ENCODE assay signal across 8 cellular contexts in genomic region chr6:101393291-101394251, GRCh38. TPM values are rescaled to one million over a fixed set of nuclear protein-coding genes. Genes with fewer than 3 reads are reported as not detected.
A peak's percentile ranks its signal among the peaks of the same experiment; 100 is the strongest.
DNase-seq lines count a peak whose midpoint lies in the region; ATAC-seq and TF ChIP-seq lines count a peak whose summit lies in the region.

Gene GRIK2 (plus strand): TSS chr6:101393708.

- intact Hi-C loops in Calu3 (cut with micrococcal nuclease; ENCODE audit: unreplicated experiment) (loop anchor here (10.0 kb wide), 1 partner anchor 1291 kb away; no protein-coding TSS in a partner anchor), heart right ventricle (cut with DNase I) (no loop called here), gastrocnemius medialis (cut with DNase I; ENCODE audit: low total_unique reads) (no loop called here)

- H3K36me3 ChIP-seq in GM23338 (ENCODE audit: insufficient read depth), result no peaks in the 10 kb centered on the region
- H3K36me3 ChIP-seq in heart right ventricle, result no peaks in the 10 kb centered on the region
- no peaks in the 10 kb centered on the region for H3K36me3 ChIP-seq in gastrocnemius medialis

- CTCF ChIA-PET in Calu3 (lab: Charles Lee), result no interaction called here
- CTCF ChIA-PET in activated CD4-positive, alpha-beta memory T cell treated with anti-CD3 and anti-CD28 coated beads, Interleukin-2, amount 10 ng/mL, durations not matched to agents 7 days and 5 days (lab: Charles Lee), result no interaction called here

- no peaks in the 10 kb centered on the region for H4K20me1 ChIP-seq in GM23338 (replicated peaks; ENCODE audit: insufficient read depth)

- H3K9me3 ChIP-seq in heart right ventricle (peaks cover 0 to 2% (median 0%) of the 10 kb centered on the region in 11 donors), gastrocnemius medialis (no peaks in the 10 kb centered on the region)

- in situ Hi-C loops in gastrocnemius medialis (cut with MboI; ENCODE audit: low sequenced_read_pairs in 4 of 4), result no loop called here

- no peaks in the 10 kb centered on the region for H3F3A ChIP-seq in GM23338 (replicated peaks; ENCODE audit: low read depth)

- H3K4me3 Mint-ChIP-seq in Calu3 (ENCODE audit: low read depth, unreplicated experiment) (peak within 1 kb of the TSS; percentile 74), GM23338 (peak within 1 kb of the TSS; percentile 83)
- H3K4me3 Mint-ChIP-seq in activated naive CD8-positive, alpha-beta T cell treated with anti-CD3 and anti-CD28 coated beads for 36 hours, result no peak within 1 kb of the TSS
- no peak within 1 kb of the TSS for H3K4me3 Mint-ChIP-seq in activated CD4-positive, alpha-beta memory T cell treated with anti-CD3 and anti-CD28 coated beads, Interleukin-2, amount 10 ng/mL, durations not matched to agents 7 days and 5 days

- peak; percentile 66 for ATAC-seq in GM23338
- ATAC-seq in heart right ventricle, result peak; percentile 22 to 90 (median 74)
- no peak for ATAC-seq in gastrocnemius medialis
- no peak for ATAC-seq in HG03565 (IDR thresholded peaks at IDR 0.05; ENCODE audit: unreplicated experiment)

- WGBS in heart right ventricle, 2 donors, result 0 to 1% methylated on average over 71 of the region's 71 CpGs

- no peaks in the 10 kb centered on the region for H3K27me3 Mint-ChIP-seq in Calu3 (ENCODE audit: unreplicated experiment)
- peaks cover 48% of the 10 kb centered on the region for H3K27me3 Mint-ChIP-seq in GM23338 (ENCODE audit: insufficient read depth, low read depth, poor library complexity)
- peaks cover 56% of the 10 kb centered on the region for H3K27me3 Mint-ChIP-seq in activated naive CD8-positive, alpha-beta T cell treated with anti-CD3 and anti-CD28 coated beads for 36 hours
- peaks cover 30% of the 10 kb centered on the region for H3K27me3 Mint-ChIP-seq in activated CD4-positive, alpha-beta memory T cell treated with anti-CD3 and anti-CD28 coated beads, Interleukin-2, amount 10 ng/mL, durations not matched to agents 7 days and 5 days

- peaks cover 11% of the 10 kb centered on the region for H3K36me3 Mint-ChIP-seq in Calu3 (ENCODE audit: insufficient read depth, unreplicated experiment)
- no peaks in the 10 kb centered on the region for H3K36me3 Mint-ChIP-seq in GM23338 (ENCODE audit: low read depth)
- no peaks in the 10 kb centered on the region for H3K36me3 Mint-ChIP-seq in activated naive CD8-positive, alpha-beta T cell treated with anti-CD3 and anti-CD28 coated beads for 36 hours
- H3K36me3 Mint-ChIP-seq in activated CD4-positive, alpha-beta memory T cell treated with anti-CD3 and anti-CD28 coated beads, Interleukin-2, amount 10 ng/mL, durations not matched to agents 7 days and 5 days (ENCODE audit: low read depth), result no peaks in the 10 kb centered on the region

- H3K4me3 ChIP-seq in GM23338 (peak within 1 kb of the TSS; percentile 79), heart right ventricle (peak within 1 kb of the TSS; percentile 5 to 54 (median 46)), gastrocnemius medialis (peak within 1 kb of the TSS; percentile 27 to 53 (median 44))

- DNase-seq in Calu3, result peak; percentile 76
- peak; percentile 82 for DNase-seq in GM23338 (ENCODE audit: low spot score)
- peak; percentile 54 for DNase-seq in NCI-H1417 treated with DMSO at 0.1 percent for 48 hours (lab: John Stamatoyannopoulos, UW)
- peak; percentile 22 for DNase-seq in activated naive CD8-positive, alpha-beta T cell treated with anti-CD3 and anti-CD28 coated beads for 36 hours
- peak in 1 of 2 donors; percentile 49 for DNase-seq in heart right ventricle
- no peak for DNase-seq in gastrocnemius medialis
- no peak for DNase-seq in activated CD4-positive, alpha-beta memory T cell treated with anti-CD3 and anti-CD28 coated beads, Interleukin-2, amount 10 ng/mL, durations not matched to agents 7 days and 5 days

- no peaks in the 10 kb centered on the region for H3K9me2 ChIP-seq in GM23338 (ENCODE audit: insufficient read depth)

- POLR2A ChIA-PET in activated CD4-positive, alpha-beta memory T cell treated with anti-CD3 and anti-CD28 coated beads, Interleukin-2, amount 10 ng/mL, durations not matched to agents 7 days and 5 days (lab: Charles Lee), result no interaction called here

- TF ChIP-seq POLR2A in gastrocnemius medialis (IDR thresholded peaks at IDR 0.05), result no peak

- TF ChIP-seq CTCF in Calu3 (IDR thresholded peaks at IDR 0.05; ENCODE audit: unreplicated experiment) (peak; percentile 24), GM23338 (conservative IDR thresholded peaks at IDR 0.05; ENCODE audit: low read depth in 2 of 2) (peak; percentile 30 to 38), heart right ventricle (IDR thresholded peaks at IDR 0.05) (peak in 7 of 9 donors; percentile 23 to 50 (median 34)), gastrocnemius medialis (IDR thresholded peaks at IDR 0.05 in 4 of 5, conservative IDR thresholded peaks at IDR 0.05 in 1 of 5) (peak in 1 of 5 experiments; percentile 31)

- BruUV-seq in Calu3 (replicated peaks; lab: Mats Ljungman, UMichigan), result no TSS peak

- H3K4me1 Mint-ChIP-seq in Calu3 (ENCODE audit: low read depth, unreplicated experiment) (no peaks in the 10 kb centered on the region), GM23338 (peaks cover 19% of the 10 kb centered on the region)
- no peaks in the 10 kb centered on the region for H3K4me1 Mint-ChIP-seq in activated naive CD8-positive, alpha-beta T cell treated with anti-CD3 and anti-CD28 coated beads for 36 hours
- H3K4me1 Mint-ChIP-seq in activated CD4-positive, alpha-beta memory T cell treated with anti-CD3 and anti-CD28 coated beads, Interleukin-2, amount 10 ng/mL, durations not matched to agents 7 days and 5 days, result no peaks in the 10 kb centered on the region

- peak within 1 kb of the TSS; percentile 93 for H2AFZ ChIP-seq in GM23338

- H3K27ac ChIP-seq in GM23338 (ENCODE audit: low read depth), result no peak within 1 kb of the TSS
- peak within 1 kb of the TSS in 1 of 10 donors; percentile 23 for H3K27ac ChIP-seq in heart right ventricle
- H3K27ac ChIP-seq in gastrocnemius medialis, result no peak within 1 kb of the TSS

- H3K9me3 Mint-ChIP-seq in Calu3 (ENCODE audit: low read depth, unreplicated experiment), result no peaks in the 10 kb centered on the region
- no peaks in the 10 kb centered on the region for H3K9me3 Mint-ChIP-seq in GM23338
- H3K9me3 Mint-ChIP-seq in activated naive CD8-positive, alpha-beta T cell treated with anti-CD3 and anti-CD28 coated beads for 36 hours, result peaks cover 4% of the 10 kb centered on the region
- no peaks in the 10 kb centered on the region for H3K9me3 Mint-ChIP-seq in activated CD4-positive, alpha-beta memory T cell treated with anti-CD3 and anti-CD28 coated beads, Interleukin-2, amount 10 ng/mL, durations not matched to agents 7 days and 5 days

- H3K4me1 ChIP-seq in GM23338 (ENCODE audit: insufficient read depth), result peaks cover 10% of the 10 kb centered on the region; the same call in 1 of the 2 replicates
- H3K4me1 ChIP-seq in heart right ventricle, result peaks cover 0 to 20% (median 0%) of the 10 kb centered on the region in 9 donors
- peaks cover 0 to 3% of the 10 kb centered on the region in 2 donors for H3K4me1 ChIP-seq in gastrocnemius medialis

- no peak within 1 kb of the TSS for H3K27ac Mint-ChIP-seq in Calu3 (ENCODE audit: unreplicated experiment)
- no peak within 1 kb of the TSS for H3K27ac Mint-ChIP-seq in GM23338
- H3K27ac Mint-ChIP-seq in activated naive CD8-positive, alpha-beta T cell treated with anti-CD3 and anti-CD28 coated beads for 36 hours, result no peak within 1 kb of the TSS
- H3K27ac Mint-ChIP-seq in activated CD4-positive, alpha-beta memory T cell treated with anti-CD3 and anti-CD28 coated beads, Interleukin-2, amount 10 ng/mL, durations not matched to agents 7 days and 5 days, result no peak within 1 kb of the TSS

- H3K4me2 ChIP-seq in GM23338, result peak within 1 kb of the TSS; percentile 94

- H3K27me3 ChIP-seq in GM23338 (ENCODE audit: insufficient read depth), result peaks cover 68% of the 10 kb centered on the region
- peaks cover 11 to 77% (median 50%) of the 10 kb centered on the region in 7 donors for H3K27me3 ChIP-seq in heart right ventricle
- H3K27me3 ChIP-seq in gastrocnemius medialis, result peaks cover 40 to 47% (median 46%) of the 10 kb centered on the region in 3 donors

- no peaks in the 10 kb centered on the region for H3K79me2 ChIP-seq in GM23338 (replicated peaks; ENCODE audit: insufficient read depth)

TF ChIP-seq in GM23338, 12 proteins besides CTCF, POLR2A, EP300 and RAD21 (continues in another document):
- no peak for TF ChIP-seq EZH2phosphoT487 (IDR thresholded peaks at IDR 0.05; ENCODE audit: unreplicated experiment)
- TF ChIP-seq EZH2 (IDR thresholded peaks at IDR 0.05; ENCODE audit: low read depth, unreplicated experiment), result peak; percentile 38
- TF ChIP-seq NANOG (IDR thresholded peaks at IDR 0.05; ENCODE audit: borderline replicate concordance), result no peak
- no peak for TF ChIP-seq POLR2AphosphoS5 (IDR thresholded peaks at IDR 0.05; ENCODE audit: low read depth)
- no peak for TF ChIP-seq STAT1 (IDR thresholded peaks at IDR 0.05; ENCODE audit: unreplicated experiment)

RNA-seq across cellular contexts. Expression of gene GRIK2, which starts in this region (rescaled TPM):
- total RNA-seq in Calu3 (2022), result 3.3 and 3.7 TPM in 2 replicates
- total RNA-seq in GM23338 (2014; rRNA removed; shearing (Covaris generic)), result 1.6 and 3.0 TPM in 2 replicates
- polyA plus RNA-seq in GM23338 (2016; fragmentation: Nextera tagmentation; extraction: Ambion mirVana), result 0.49 and 0.73 TPM in 2 replicates
- not detected for total RNA-seq in activated naive CD8-positive, alpha-beta T cell treated with anti-CD3 and anti-CD28 coated beads for 36 hours
- 1 to 10 TPM in 8 of 10 donors, under 1 TPM in 2; 0.21 to 7.0 (median 2.7) TPM for total RNA-seq in heart right ventricle
- polyA plus RNA-seq in heart right ventricle, result 1 to 10 TPM in 1 of 2 donors, under 1 TPM in 1; 0.13 to 3.0 TPM
- 1 to 10 TPM in 2 of 4 donors, under 1 TPM in 2; 0.39 to 5.1 (median 0.79) TPM for total RNA-seq in gastrocnemius medialis
- total RNA-seq in activated CD4-positive, alpha-beta memory T cell treated with anti-CD3 and anti-CD28 coated beads, Interleukin-2, amount 10 ng/mL, durations not matched to agents 7 days and 5 days, result not detected

Comparison
In these comparisons a context has a peak if more than half of its experiments do, and no peak if none do; other contexts are left out.
1. Peak in DNase-seq in activated naive CD8-positive, alpha-beta T cell treated with anti-CD3 and anti-CD28 coated beads for 36 hours; RNA of the gene not detected or under 1 TPM.
2. DNase-seq: peak in Calu3 (single experiment), GM23338 (single experiment) and NCI-H1417 treated with DMSO at 0.1 percent for 48 hours (single experiment); none in gastrocnemius medialis (0 of 2) and activated CD4-positive, alpha-beta memory T cell treated with anti-CD3 and anti-CD28 coated beads, Interleukin-2, amount 10 ng/mL, durations not matched to agents 7 days and 5 days (single experiment).
3. H3K4me3 Mint-ChIP-seq: peak in Calu3 (single experiment) and GM23338 (single experiment); none in activated naive CD8-positive, alpha-beta T cell treated with anti-CD3 and anti-CD28 coated beads for 36 hours (single experiment) and activated CD4-positive, alpha-beta memory T cell treated with anti-CD3 and anti-CD28 coated beads, Interleukin-2, amount 10 ng/mL, durations not matched to agents 7 days and 5 days (single experiment).
4. ATAC-seq: peak in GM23338 (single experiment) and heart right ventricle (8 of 8); none in gastrocnemius medialis (0 of 2) and HG03565 (single experiment).
5. Peak in every context shown above with its lines, with median percentiles within 50 percentile points of each other: H3K4me3 ChIP-seq.